Comparison of ENCODE assay signal across 1 cellular context in the genomic region with DNA sequence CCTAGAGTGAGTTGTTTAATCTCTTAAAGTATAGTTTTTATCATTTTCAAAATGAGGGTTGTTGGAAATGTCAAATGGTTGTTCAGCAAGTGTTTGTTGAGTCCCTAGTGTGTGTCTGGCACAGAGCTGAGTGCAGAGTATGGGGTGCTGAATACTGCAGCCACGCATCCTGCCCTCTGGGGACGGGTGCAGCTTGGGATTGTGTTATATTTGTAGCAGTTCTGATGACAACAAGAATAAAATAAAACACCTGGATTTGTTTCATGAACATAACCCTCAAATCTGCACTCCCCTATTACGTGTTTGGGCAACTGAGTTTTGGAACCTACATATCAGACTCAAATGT.
TF ChIP-seq lines count a peak whose summit lies in the region.

No MANE protein-coding gene starts in this region.

TF ChIP-seq in SK-N-SH treated with all-trans-retinoic acid at 6 μM for 48 hours, 23 proteins besides CTCF, POLR2A, EP300 and RAD21 (continued from another document):
- TF ChIP-seq ZFP30 (CRISPR knock-in tag; IDR thresholded peaks at IDR 0.05) (no peak), SNAI2 (CRISPR knock-in tag; IDR thresholded peaks at IDR 0.05) (no peak), GLIS3 (CRISPR knock-in tag; IDR thresholded peaks at IDR 0.05) (no peak)
